In genomic region chr9:18437315-18438200, GRCh38 we compare ENCODE assay signal across 11 cellular contexts. TPM values are rescaled to one million over a fixed set of nuclear protein-coding genes. Genes with fewer than 3 reads are reported as not detected.
A peak's percentile ranks its signal among the peaks of the same experiment; 100 is the strongest.
DNase-seq lines count a peak whose midpoint lies in the region; TF ChIP-seq lines count a peak whose summit lies in the region.
"Had no signal": no experiment of that assay in that cellular context is flagged by ENCODE, and none has a peak within 500 bp of the region (broad histone marks: within the 10 kb centered on the region; RNA-seq: fewer than 3 reads in every experiment).

No MANE protein-coding gene starts in this region.

- TF ChIP-seq CTCF in Calu3 (IDR thresholded peaks at IDR 0.05; ENCODE audit: unreplicated experiment) (no peak), foreskin fibroblast (IDR thresholded peaks at IDR 0.05; ENCODE audit: low read depth, low read length) (no peak)

- no peak overlapping the region for H4K91ac ChIP-seq in neuronal stem cell (ENCODE audit: low read depth, low read length, poor library complexity)

- WGBS in neuronal stem cell (ENCODE audit: extremely low coverage in 2 of 2, insufficient read length in 2 of 2, insufficient replicate concordance in 1 of 2), 2 donors = no CpG with 5 or more reads among the region's 9 CpGs

- no peak overlapping the region for H3K14ac ChIP-seq in neuronal stem cell (ENCODE audit: low read length)

- H3K36me3 Mint-ChIP-seq in Calu3 (ENCODE audit: insufficient read depth, unreplicated experiment) = peaks cover 4% of the 10 kb centered on the region
- H3K36me3 Mint-ChIP-seq: CD4-positive, CD25-positive, alpha-beta regulatory T cell had no signal

- H2BK12ac ChIP-seq in neuronal stem cell (ENCODE audit: low read length) = no peak overlapping the region

- H4K8ac ChIP-seq in neuronal stem cell (ENCODE audit: low read depth, low read length) = no peak overlapping the region

- CTCF ChIA-PET in Calu3 (lab: Charles Lee) = interaction anchor here (0.5 kb wide), 1 partner anchor 1086 kb away, joined by 4 read pairs; no protein-coding TSS in a partner anchor

- no peak overlapping the region for H3K18ac ChIP-seq in neuronal stem cell (ENCODE audit: low read length)

- no peak overlapping the region for H3K27ac Mint-ChIP-seq in Calu3 (ENCODE audit: unreplicated experiment)
- H3K27ac Mint-ChIP-seq: CD4-positive, CD25-positive, alpha-beta regulatory T cell had no signal

- H3K79me1 ChIP-seq in neuronal stem cell (ENCODE audit: low read depth, low read length) = no peaks in the 10 kb centered on the region

- H3K36me3 ChIP-seq in neuronal stem cell (replicated peaks in 1 of 2; ENCODE audit: control insufficient read depth in 2 of 2, insufficient read depth in 2 of 2, low read length in 2 of 2) = no peaks in the 10 kb centered on the region

- peak overlapping the region; percentile 21 for H2AFZ ChIP-seq in neuronal stem cell (ENCODE audit: low read length)

- H3K4ac ChIP-seq in neuronal stem cell (ENCODE audit: low read length) = no peak overlapping the region

- H2AK5ac ChIP-seq in neuronal stem cell (ENCODE audit: low read depth, low read length) = no peak overlapping the region

- H3K9ac ChIP-seq in neuronal stem cell (ENCODE audit: low read depth, low read length, poor library complexity) = no peak overlapping the region

- H3K27me3 ChIP-seq in neuronal stem cell (ENCODE audit: control insufficient read depth in 3 of 3, insufficient read depth in 3 of 3, low read depth in 1 of 3, low read length in 3 of 3) = no peaks in the 10 kb centered on the region

- no peaks in the 10 kb centered on the region for H3K9me3 ChIP-seq in neuronal stem cell (replicated peaks in 1 of 2; ENCODE audit: control insufficient read depth in 2 of 2, insufficient read depth in 1 of 2, low read depth in 1 of 2, low read length in 2 of 2)

- no peak overlapping the region for H3K4me2 ChIP-seq in neuronal stem cell (ENCODE audit: insufficient read depth, low read length, poor library complexity, severe bottlenecking)

- H3K4me1 ChIP-seq in neuronal stem cell (ENCODE audit: control insufficient read depth in 2 of 2, insufficient read depth in 1 of 2, low read depth in 1 of 2, low read length in 2 of 2) = peaks cover 8 to 9% of the 10 kb centered on the region in 2 donors

- H3K23ac ChIP-seq in neuronal stem cell (ENCODE audit: low read depth, low read length, poor library complexity) = no peak overlapping the region

- no TSS peak for BruUV-seq in Calu3 (replicated peaks; lab: Mats Ljungman, UMichigan)

- H3K27ac ChIP-seq in neuronal stem cell (replicated peaks; ENCODE audit: low read length) = no peak overlapping the region
- H3K27ac ChIP-seq: RWPE1 had no signal

- H3K4me3 Mint-ChIP-seq in Calu3 (ENCODE audit: low read depth, unreplicated experiment) = peak overlapping the region; percentile 18
- H3K4me3 Mint-ChIP-seq: CD4-positive, CD25-positive, alpha-beta regulatory T cell had no signal

- peaks cover 17% of the 10 kb centered on the region for H3K4me1 Mint-ChIP-seq in Calu3 (ENCODE audit: low read depth, unreplicated experiment)

- no peak overlapping the region for H3K4me3 ChIP-seq in foreskin fibroblast (ENCODE audit: low read depth in 1 of 2, low read length in 2 of 2)
- no peak overlapping the region for H3K4me3 ChIP-seq in neuronal stem cell (ENCODE audit: low read length in 2 of 2)

- intact Hi-C loops in Calu3 (cut with micrococcal nuclease; ENCODE audit: unreplicated experiment) = no loop called here

- no peak overlapping the region for H2BK120ac ChIP-seq in neuronal stem cell (ENCODE audit: low read depth, low read length)

- no peak for DNase-seq in Calu3
- peak; percentile 54 for DNase-seq in RPMI7951 (ENCODE audit: low read depth)
- peak; percentile 61 to 67 for DNase-seq in foreskin fibroblast
- no peak for DNase-seq in neuronal stem cell (ENCODE audit: low spot score)
- DNase-seq in OCI-M2 (lab: John Stamatoyannopoulos, UW; ENCODE audit: unreplicated experiment) = no peak
- no peak for DNase-seq in activated CD4-positive, alpha-beta T cell treated with anti-CD3 and anti-CD28 coated beads, Interleukin-2, amount 50 U/mL, for 4 hours
- no peak for DNase-seq in activated naive CD4-positive, alpha-beta T cell treated with anti-CD3 and anti-CD28 coated beads, Interleukin-2, amount 50 U/mL, for 16 hours
- DNase-seq in effector CD8-positive, alpha-beta T cell (lab: John Stamatoyannopoulos, UW) = no peak
- DNase-seq: activated gamma-delta T cell; CD4-positive, CD25-positive, alpha-beta regulatory T cell had no signal

- H3K27me3 Mint-ChIP-seq in Calu3 (ENCODE audit: unreplicated experiment) = no peaks in the 10 kb centered on the region

- no peak overlapping the region for H2BK5ac ChIP-seq in neuronal stem cell (ENCODE audit: low read length)

- H2BK15ac ChIP-seq in neuronal stem cell (ENCODE audit: low read length) = no peak overlapping the region

- no peaks in the 10 kb centered on the region for H3K9me3 Mint-ChIP-seq in Calu3 (ENCODE audit: low read depth, unreplicated experiment)

RNA-seq across cellular contexts. Expression of gene ADAMTSL1, which starts 36.4 kb away (rescaled TPM):
- total RNA-seq in Calu3 (2022) = not detected in 2 replicates
- 24.4 and 25.1 TPM in 2 replicates for total RNA-seq in RPMI7951 (2014; rRNA removed; shearing (Covaris generic))
- polyA plus RNA-seq in neuronal stem cell (2013, experiment 1 of 2) = 0.26 TPM
- polyA plus RNA-seq in neuronal stem cell (2013, experiment 2 of 2) = 0.28 TPM
- total RNA-seq: CD4-positive, CD25-positive, alpha-beta regulatory T cell had no signal
- polyA plus RNA-seq: CD4-positive, CD25-positive, alpha-beta regulatory T cell had no signal

Comparison
In these comparisons a context has a peak if more than half of its experiments do, and no peak if none do; other contexts are left out.
1. DNase-seq: peak in RPMI7951 (single experiment) and foreskin fibroblast (2 of 2); none in Calu3 (single experiment), neuronal stem cell (single experiment), OCI-M2 (single experiment), activated CD4-positive, alpha-beta T cell treated with anti-CD3 and anti-CD28 coated beads, Interleukin-2, amount 50 U/mL, for 4 hours (0 of 2), activated naive CD4-positive, alpha-beta T cell treated with anti-CD3 and anti-CD28 coated beads, Interleukin-2, amount 50 U/mL, for 16 hours (single experiment) and effector CD8-positive, alpha-beta T cell (single experiment).
2. RNA of gene ADAMTSL1, which starts 36.4 kb away (total RNA-seq): 24.4 to 25.1 TPM in RPMI7951; not detected in Calu3; every median in the first group is over 10 times any median in the second.